ENCODE assay signal across 9 cellular contexts in the genomic region with DNA sequence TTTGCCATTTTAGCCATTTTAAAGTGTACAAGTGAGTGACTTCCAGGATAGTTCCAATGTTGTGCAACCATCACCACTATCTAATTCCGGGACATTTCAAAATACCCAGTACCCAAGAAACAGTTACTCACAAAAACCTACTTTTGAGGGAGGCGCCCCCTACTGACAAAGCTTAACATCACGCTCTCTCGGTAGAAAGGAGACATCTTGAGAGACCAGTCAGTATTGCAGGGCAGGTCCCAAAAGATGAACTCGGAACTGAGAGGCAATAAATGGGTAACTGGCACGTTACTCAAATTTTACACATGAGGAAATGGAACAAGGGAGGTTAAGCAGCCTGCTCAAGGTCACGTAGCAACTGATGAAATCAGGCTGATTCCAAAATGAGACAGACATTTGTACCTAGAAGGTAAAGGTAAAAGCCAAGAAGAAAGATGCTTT. TPM values are rescaled to one million over a fixed set of nuclear protein-coding genes. Genes with fewer than 3 reads are reported as not detected.
DNase-seq lines count a peak whose midpoint lies in the region; ATAC-seq and TF ChIP-seq lines count a peak whose summit lies in the region.
"Had no signal": no experiment of that assay in that cellular context is flagged by ENCODE, and none has a peak within 500 bp of the region (broad histone marks: within the 10 kb centered on the region; RNA-seq: fewer than 3 reads in every experiment).

No MANE protein-coding gene starts in this region.

- peak overlapping the region; percentile 3; the same call in 1 of the 2 replicates for H2AFZ ChIP-seq in Loucy (ENCODE audit: low read length)

- peak; percentile 100 for TF ChIP-seq CTCF in Loucy (conservative IDR thresholded peaks at IDR 0.05; ENCODE audit: low read length)
- TF ChIP-seq CTCF in upper lobe of right lung (IDR thresholded peaks at IDR 0.05) = peak; percentile 65

- no peaks in the 10 kb centered on the region for H3K36me3 Mint-ChIP-seq in naive thymus-derived CD8-positive, alpha-beta T cell

- DNase-seq in GM03348 (ENCODE audit: low spot score) = peak; percentile 64
- peak; percentile 66 for DNase-seq in activated CD4-positive, CD25-positive, alpha-beta regulatory T cell treated with anti-CD3 and anti-CD28 coated beads, Interleukin-2, amount 50 U/mL, for 72 hours
- peak; percentile 7 for DNase-seq in effector CD8-positive, alpha-beta T cell (lab: John Stamatoyannopoulos, UW)
- peak in 8 of 10 donors; percentile 25 to 73 (median 39) for DNase-seq in naive thymus-derived CD8-positive, alpha-beta T cell
- DNase-seq in upper lobe of right lung = no peak
- no peak for DNase-seq in inferior parietal cortex (ENCODE audit: extremely low spot score)

- H3K4me1 Mint-ChIP-seq in naive thymus-derived CD8-positive, alpha-beta T cell = peaks cover 0 to 1% (median 0%) of the 10 kb centered on the region in 4 donors

- H3K9me3 ChIP-seq in Loucy (ENCODE audit: insufficient read depth, low read depth, low read length) (no peaks in the 10 kb centered on the region), upper lobe of right lung (no peaks in the 10 kb centered on the region)

- H3K9me3 Mint-ChIP-seq in naive thymus-derived CD8-positive, alpha-beta T cell = no peaks in the 10 kb centered on the region

- H3K27me3 Mint-ChIP-seq in naive thymus-derived CD8-positive, alpha-beta T cell = peaks cover 0 to 7% (median 1%) of the 10 kb centered on the region in 5 donors

- H3K9ac ChIP-seq in Loucy (ENCODE audit: low read depth, low read length, poor library complexity, severe bottlenecking) = no peak overlapping the region

- H3K4me2 ChIP-seq in Loucy (ENCODE audit: low read depth, low read length, poor library complexity, severe bottlenecking) = no peak overlapping the region

- H3K36me3 ChIP-seq in Loucy (ENCODE audit: insufficient read depth, low read length) = no peaks in the 10 kb centered on the region
- H3K36me3 ChIP-seq in upper lobe of right lung = no peaks in the 10 kb centered on the region

- intact Hi-C loops in upper lobe of right lung (cut with DNase I) = no loop called here

- H3F3A ChIP-seq in Loucy (ENCODE audit: low read depth) = no peaks in the 10 kb centered on the region

- H3K79me2 ChIP-seq in Loucy (ENCODE audit: insufficient read depth, low read length) = no peaks in the 10 kb centered on the region

- no peak overlapping the region for H3K27ac Mint-ChIP-seq in naive thymus-derived CD8-positive, alpha-beta T cell

- H4K20me1 ChIP-seq in Loucy (ENCODE audit: insufficient read depth, low read length, poor library complexity, severe bottlenecking) = no peaks in the 10 kb centered on the region

- ATAC-seq in GM21825 (IDR thresholded peaks at IDR 0.05; ENCODE audit: unreplicated experiment) = peak; percentile 65
- ATAC-seq in naive thymus-derived CD8-positive, alpha-beta T cell = peak; percentile 33 to 38
- ATAC-seq in upper lobe of right lung = peak; percentile 85

- POLR2A ChIA-PET in naive thymus-derived CD8-positive, alpha-beta T cell (lab: Charles Lee) = no interaction called here

- H3K4me1 ChIP-seq in Loucy (ENCODE audit: insufficient read depth, low read length, poor library complexity, severe bottlenecking) (peaks cover 24% of the 10 kb centered on the region), upper lobe of right lung (no peaks in the 10 kb centered on the region)

- no peak overlapping the region for H3K27ac ChIP-seq in upper lobe of right lung

- no peaks in the 10 kb centered on the region for H3K27me3 ChIP-seq in Loucy (ENCODE audit: insufficient read depth, low read length, poor library complexity, severe bottlenecking)
- H3K27me3 ChIP-seq in upper lobe of right lung = no peaks in the 10 kb centered on the region

- no peak overlapping the region for H3K4me3 Mint-ChIP-seq in naive thymus-derived CD8-positive, alpha-beta T cell

- H3K4me3 ChIP-seq in Loucy (ENCODE audit: low read length, poor library complexity, severe bottlenecking) (no peak overlapping the region), upper lobe of right lung (no peak overlapping the region)

- no peaks in the 10 kb centered on the region for H3K9me2 ChIP-seq in Loucy (replicated peaks; ENCODE audit: low read depth, low read length)

RNA-seq across cellular contexts. Expression of a gene that starts 50.0 kb away (rescaled TPM):
- total RNA-seq in naive thymus-derived CD8-positive, alpha-beta T cell = 1 to 10 TPM; 4.4 to 7.2 TPM
- polyA plus RNA-seq in naive thymus-derived CD8-positive, alpha-beta T cell = under 1 TPM; 0.12 to 0.41 (median 0.24) TPM
- 2.5 TPM for total RNA-seq in upper lobe of right lung
- total RNA-seq: dermis microvascular lymphatic vessel endothelial cell had no signal

Comparison
In these comparisons a context has a peak if more than half of its experiments do, and no peak if none do; other contexts are left out.
1. DNase-seq: peak in GM03348 (single experiment), activated CD4-positive, CD25-positive, alpha-beta regulatory T cell treated with anti-CD3 and anti-CD28 coated beads, Interleukin-2, amount 50 U/mL, for 72 hours (single experiment), effector CD8-positive, alpha-beta T cell (single experiment) and naive thymus-derived CD8-positive, alpha-beta T cell (8 of 10); none in upper lobe of right lung (single experiment) and inferior parietal cortex (single experiment).
2. Peak in every context shown above with its lines, with median percentiles within 50 percentile points of each other: ATAC-seq.